In genomic region chr2:227597993-227598392, GRCh38 we compare ENCODE assay signal across 26 cellular contexts. TPM values are rescaled to one million over a fixed set of nuclear protein-coding genes. Genes with fewer than 3 reads are reported as not detected.
DNase-seq lines count a peak whose midpoint lies in the region; FAIRE-seq and TF ChIP-seq lines count a peak whose summit lies in the region.
"Had no signal": no experiment of that assay in that cellular context is flagged by ENCODE, and none has a peak within 500 bp of the region (broad histone marks: within the 10 kb centered on the region; RNA-seq: fewer than 3 reads in every experiment).

No MANE protein-coding gene starts in this region.

- no peaks in the 10 kb centered on the region for H3K36me3 Mint-ChIP-seq in immature natural killer cell
- H3K36me3 Mint-ChIP-seq: activated naive CD4-positive, alpha-beta T cell treated with anti-CD3 and anti-CD28 coated beads, Interleukin-2, amount 10 ng/mL, durations not matched to agents 7 days and 5 days; natural killer cell had no signal

- no peak overlapping the region for H3K4me3 Mint-ChIP-seq in immature natural killer cell
- H3K4me3 Mint-ChIP-seq: activated naive CD4-positive, alpha-beta T cell treated with anti-CD3 and anti-CD28 coated beads, Interleukin-2, amount 10 ng/mL, durations not matched to agents 7 days and 5 days; natural killer cell had no signal

- TF ChIP-seq CTCF in GM20000 (IDR thresholded peaks at IDR 0.05; ENCODE audit: extremely low read depth, missing control alignments) = no peak

- H3K9me3 Mint-ChIP-seq in immature natural killer cell = peaks cover 0 to 5% (median 0%) of the 10 kb centered on the region in 6 donors
- H3K9me3 Mint-ChIP-seq: activated naive CD4-positive, alpha-beta T cell treated with anti-CD3 and anti-CD28 coated beads, Interleukin-2, amount 10 ng/mL, durations not matched to agents 7 days and 5 days had no signal

- H3K27ac Mint-ChIP-seq in immature natural killer cell = no peak overlapping the region
- H3K27ac Mint-ChIP-seq: activated naive CD4-positive, alpha-beta T cell treated with anti-CD3 and anti-CD28 coated beads, Interleukin-2, amount 10 ng/mL, durations not matched to agents 7 days and 5 days; natural killer cell had no signal

- FAIRE-seq in HTR-8/SVneo (lab: Jason Lieb, UNC) = no peak

- no peaks in the 10 kb centered on the region for H3K4me1 Mint-ChIP-seq in immature natural killer cell

- H3K27me3 Mint-ChIP-seq in immature natural killer cell (ENCODE audit: low read depth in 3 of 3) = peaks cover 3 to 22% (median 7%) of the 10 kb centered on the region in 3 donors

- DNase-seq in EH (ENCODE audit: low read depth) (peak; percentile 9), HTR-8/SVneo (ENCODE audit: insufficient read length, low spot score) (peak; percentile 12), astrocyte of the hippocampus (ENCODE audit: low read depth, low spot score) (peak; percentile 50), iPS-NIHi7 (ENCODE audit: extremely low spot score) (peak; percentile 51), NCI-H2171 (lab: John Stamatoyannopoulos, UW) (no peak), immature natural killer cell (no peak), HK-2 (ENCODE audit: unreplicated experiment) (no peak), GM20000 (ENCODE audit: low spot score) (no peak)
- DNase-seq: activated naive CD4-positive, alpha-beta T cell treated with anti-CD3 and anti-CD28 coated beads, Interleukin-2, amount 10 ng/mL, durations not matched to agents 7 days and 5 days; amygdala; Caco-2; central memory CD4-positive, alpha-beta T cell; DND-41; dorsolateral prefrontal cortex; head of caudate nucleus; left ventricle myocardium superior; midbrain; natural killer cell; NCI-H1694 treated with DMSO at 0.1 percent for 48 hours; NCI-H526 treated with DMSO at 0.1 percent for 48 hours; Right ventricle myocardium superior; stimulated activated CD4-positive, alpha-beta T cell treated with anti-CD3 and anti-CD28 coated beads, Interleukin-12 subunit alpha, Interleukin-12 subunit beta, amount 100 ng/mL, for 4 hours; stimulated activated CD4-positive, alpha-beta T cell treated with anti-CD3 and anti-CD28 coated beads, Interleukin-4, amount 100 ng/mL, for 24 hours; stimulated activated naive CD8-positive, alpha-beta T cell treated with anti-CD3 and anti-CD28 coated beads, Interleukin-15, Interleukin-2, amounts not matched to agents 100 U/mL and 50 U/mL, for 24 hours had no signal

RNA-seq across cellular contexts. Expression of gene SCYGR2, which starts 0.7 kb away (rescaled TPM):
- polyA plus RNA-seq in immature natural killer cell = not detected
- polyA plus RNA-seq: AG04450, thymus had no signal

RNA-seq across cellular contexts. Expression of gene SCYGR3, which starts 16.6 kb away (rescaled TPM):
- not detected for polyA plus RNA-seq in immature natural killer cell
- polyA plus RNA-seq: AG04450, thymus had no signal

RNA-seq across cellular contexts. Expression of gene SCYGR4, which starts 19.3 kb away (rescaled TPM):
- polyA plus RNA-seq in immature natural killer cell = not detected
- polyA plus RNA-seq: AG04450, thymus had no signal

Comparison
In these comparisons a context has a peak if more than half of its experiments do, and no peak if none do; other contexts are left out.
1. DNase-seq: peak in EH (single experiment), HTR-8/SVneo (single experiment), astrocyte of the hippocampus (single experiment) and iPS-NIHi7 (single experiment); none in NCI-H2171 (single experiment), immature natural killer cell (0 of 3), HK-2 (single experiment) and GM20000 (single experiment).